ENCODE assay signal across 1 cellular context in the genomic region with DNA sequence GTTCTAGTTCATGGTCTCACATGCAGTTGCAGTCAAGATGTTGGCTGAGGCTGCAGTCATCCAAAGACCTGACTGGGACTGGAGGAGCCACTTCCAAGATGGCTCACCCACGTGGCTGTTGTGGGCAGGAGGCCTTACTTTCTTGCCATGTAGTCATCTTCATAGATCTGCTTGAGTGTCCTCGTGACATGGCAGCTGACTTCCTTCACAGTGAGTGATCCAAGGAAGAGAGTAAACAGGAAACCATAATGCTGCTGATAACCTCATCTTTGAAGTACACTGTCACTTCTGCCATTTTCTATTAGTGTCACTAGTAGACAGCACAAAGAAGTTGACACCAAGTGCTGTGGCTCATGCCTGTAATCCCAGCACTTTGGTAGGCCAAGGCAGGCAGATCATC.
TF ChIP-seq lines count a peak whose summit lies in the region.

No MANE protein-coding gene starts in this region.

TF ChIP-seq in K562, 482 proteins besides CTCF, POLR2A, EP300 and RAD21 (continued from another document and continues in another):
- no peak for TF ChIP-seq ZNF830 (CRISPR knock-in tag; IDR thresholded peaks at IDR 0.05)
- TF ChIP-seq HIVEP1 (CRISPR knock-in tag; IDR thresholded peaks at IDR 0.05): no peak
- TF ChIP-seq TGIF2 (CRISPR knock-in tag; IDR thresholded peaks at IDR 0.05): no peak
- TF ChIP-seq HOMEZ (CRISPR knock-in tag; IDR thresholded peaks at IDR 0.05): no peak
- TF ChIP-seq NCOA1 (IDR thresholded peaks at IDR 0.05; ENCODE audit: low read depth): no peak
- TF ChIP-seq DEAF1 (CRISPR knock-in tag; IDR thresholded peaks at IDR 0.05): no peak
- TF ChIP-seq, protein P1, sequence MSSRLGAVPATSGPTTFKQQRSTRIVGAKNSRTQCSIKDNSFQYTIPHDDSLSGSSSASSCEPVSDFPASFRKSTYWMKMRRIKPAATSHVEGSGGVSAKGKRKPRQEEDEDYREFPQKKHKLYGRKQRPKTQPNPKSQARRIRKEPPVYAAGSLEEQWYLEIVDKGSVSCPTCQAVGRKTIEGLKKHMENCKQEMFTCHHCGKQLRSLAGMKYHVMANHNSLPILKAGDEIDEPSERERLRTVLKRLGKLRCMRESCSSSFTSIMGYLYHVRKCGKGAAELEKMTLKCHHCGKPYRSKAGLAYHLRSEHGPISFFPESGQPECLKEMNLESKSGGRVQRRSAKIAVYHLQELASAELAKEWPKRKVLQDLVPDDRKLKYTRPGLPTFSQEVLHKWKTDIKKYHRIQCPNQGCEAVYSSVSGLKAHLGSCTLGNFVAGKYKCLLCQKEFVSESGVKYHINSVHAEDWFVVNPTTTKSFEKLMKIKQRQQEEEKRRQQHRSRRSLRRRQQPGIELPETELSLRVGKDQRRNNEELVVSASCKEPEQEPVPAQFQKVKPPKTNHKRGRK (tag; IDR thresholded peaks at IDR 0.05): no peak
- peak in 1 of 2 experiments; percentile 30; a peak in 1 of 4 replicates for TF ChIP-seq MAZ (CRISPR knock-in tag; conservative IDR thresholded peaks at IDR 0.05 in 1 of 2, IDR thresholded peaks at IDR 0.05 in 1 of 2)
- no peak for TF ChIP-seq OTX1 (CRISPR knock-in tag; IDR thresholded peaks at IDR 0.05)
- TF ChIP-seq TRIM28 (IDR thresholded peaks at IDR 0.05): no peak
- TF ChIP-seq MAFG (tag; conservative IDR thresholded peaks at IDR 0.05): no peak
- no peak for TF ChIP-seq RFX7 (CRISPR knock-in tag; IDR thresholded peaks at IDR 0.05)
- peak; percentile 92 for TF ChIP-seq ZNF589 (CRISPR knock-in tag; IDR thresholded peaks at IDR 0.05; ENCODE audit: low read depth)
- no peak for TF ChIP-seq BMI1 (IDR thresholded peaks at IDR 0.05; ENCODE audit: low read length)
- no peak for TF ChIP-seq PATZ1 (CRISPR knock-in tag; IDR thresholded peaks at IDR 0.05; ENCODE audit: borderline replicate concordance)
- TF ChIP-seq, protein P2, sequence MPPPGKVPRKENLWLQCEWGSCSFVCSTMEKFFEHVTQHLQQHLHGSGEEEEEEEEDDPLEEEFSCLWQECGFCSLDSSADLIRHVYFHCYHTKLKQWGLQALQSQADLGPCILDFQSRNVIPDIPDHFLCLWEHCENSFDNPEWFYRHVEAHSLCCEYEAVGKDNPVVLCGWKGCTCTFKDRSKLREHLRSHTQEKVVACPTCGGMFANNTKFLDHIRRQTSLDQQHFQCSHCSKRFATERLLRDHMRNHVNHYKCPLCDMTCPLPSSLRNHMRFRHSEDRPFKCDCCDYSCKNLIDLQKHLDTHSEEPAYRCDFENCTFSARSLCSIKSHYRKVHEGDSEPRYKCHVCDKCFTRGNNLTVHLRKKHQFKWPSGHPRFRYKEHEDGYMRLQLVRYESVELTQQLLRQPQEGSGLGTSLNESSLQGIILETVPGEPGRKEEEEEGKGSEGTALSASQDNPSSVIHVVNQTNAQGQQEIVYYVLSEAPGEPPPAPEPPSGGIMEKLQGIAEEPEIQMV (tag; conservative IDR thresholded peaks at IDR 0.05; ENCODE audit: low read depth): peak; percentile 57
- no peak for TF ChIP-seq ZNF780A (CRISPR knock-in tag; IDR thresholded peaks at IDR 0.05)
- TF ChIP-seq MYC (IDR thresholded peaks at IDR 0.05; ENCODE audit: low read depth, low read length): no peak
- no peak for TF ChIP-seq MYC (CRISPR knock-in tag; IDR thresholded peaks at IDR 0.05; ENCODE audit: borderline replicate concordance, low read depth)
- TF ChIP-seq, protein P3, sequence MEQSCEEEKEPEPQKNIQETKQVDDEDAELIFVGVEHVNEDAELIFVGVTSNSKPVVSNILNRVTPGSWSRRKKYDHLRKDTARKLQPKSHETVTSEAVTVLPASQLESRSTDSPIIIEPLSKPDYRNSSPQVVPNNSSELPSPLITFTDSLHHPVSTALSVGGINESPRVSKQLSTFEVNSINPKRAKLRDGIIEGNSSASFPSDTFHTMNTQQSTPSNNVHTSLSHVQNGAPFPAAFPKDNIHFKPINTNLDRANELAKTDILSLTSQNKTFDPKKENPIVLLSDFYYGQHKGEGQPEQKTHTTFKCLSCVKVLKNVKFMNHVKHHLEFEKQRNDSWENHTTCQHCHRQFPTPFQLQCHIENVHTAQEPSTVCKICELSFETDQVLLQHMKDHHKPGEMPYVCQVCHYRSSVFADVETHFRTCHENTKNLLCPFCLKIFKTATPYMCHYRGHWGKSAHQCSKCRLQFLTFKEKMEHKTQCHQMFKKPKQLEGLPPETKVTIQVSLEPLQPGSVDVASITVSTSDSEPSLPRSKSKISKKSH (CRISPR knock-in tag; IDR thresholded peaks at IDR 0.05): no peak
- TF ChIP-seq ZHX1 (conservative IDR thresholded peaks at IDR 0.05; ENCODE audit: low read length): no peak
- TF ChIP-seq CCAR2 (IDR thresholded peaks at IDR 0.05; ENCODE audit: low read depth, low read length): no peak
- TF ChIP-seq PTTG1 (tag; IDR thresholded peaks at IDR 0.05; ENCODE audit: low read depth): no peak; the same call in none of the 2 replicates
- TF ChIP-seq MEF2A (IDR thresholded peaks at IDR 0.05; ENCODE audit: control insufficient read depth, low read depth, low read length): no peak
- TF ChIP-seq ZNF436 (CRISPR knock-in tag; IDR thresholded peaks at IDR 0.05): no peak
- no peak for TF ChIP-seq ZNF695 (CRISPR knock-in tag; IDR thresholded peaks at IDR 0.05)
- TF ChIP-seq SRSF9 (IDR thresholded peaks at IDR 0.05; ENCODE audit: borderline replicate concordance, low read depth, low read length): no peak
- no peak for TF ChIP-seq SP1 (CRISPR knock-in tag; IDR thresholded peaks at IDR 0.05)
- peak; percentile 88 for TF ChIP-seq ZNF644 (tag; IDR thresholded peaks at IDR 0.05; ENCODE audit: low read depth)
- peak; percentile 71 for TF ChIP-seq RAD51 (IDR thresholded peaks at IDR 0.05; ENCODE audit: borderline replicate concordance, low read depth)
- TF ChIP-seq HNRNPL (IDR thresholded peaks at IDR 0.05; ENCODE audit: low read depth, low read length): no peak
- TF ChIP-seq ARHGAP35 (IDR thresholded peaks at IDR 0.05; ENCODE audit: partially characterized antibody): no peak
- no peak for TF ChIP-seq RBM14 (IDR thresholded peaks at IDR 0.05; ENCODE audit: borderline replicate concordance, insufficient read depth, low read depth, low read length)
- peak; percentile 46 for TF ChIP-seq ZBTB12 (CRISPR knock-in tag; IDR thresholded peaks at IDR 0.05)
- TF ChIP-seq ESRRB (CRISPR knock-in tag; IDR thresholded peaks at IDR 0.05; ENCODE audit: borderline replicate concordance): no peak
- no peak for TF ChIP-seq LCOR (CRISPR knock-in tag; IDR thresholded peaks at IDR 0.05)
- no peak for TF ChIP-seq TAF1 (IDR thresholded peaks at IDR 0.05; ENCODE audit: control insufficient read depth, extremely low read depth, insufficient read depth, low read length, severe bottlenecking)
- TF ChIP-seq NFATC3 (IDR thresholded peaks at IDR 0.05): no peak
- no peak for TF ChIP-seq HMG20A (CRISPR knock-in tag; conservative IDR thresholded peaks at IDR 0.05)
- no peak for TF ChIP-seq PRPF4 (IDR thresholded peaks at IDR 0.05; ENCODE audit: insufficient read depth, low read depth, low read length, poor library complexity, severe bottlenecking)
- no peak for TF ChIP-seq SIRT6 (IDR thresholded peaks at IDR 0.05; ENCODE audit: low read depth, low read length)
- no peak for TF ChIP-seq NR2C1 (IDR thresholded peaks at IDR 0.05)
- peak; percentile 80 for TF ChIP-seq NR2C1 (tag; IDR thresholded peaks at IDR 0.05)
- peak; percentile 86 for TF ChIP-seq BACH1 (tag; IDR thresholded peaks at IDR 0.05)
- TF ChIP-seq, protein P4, sequence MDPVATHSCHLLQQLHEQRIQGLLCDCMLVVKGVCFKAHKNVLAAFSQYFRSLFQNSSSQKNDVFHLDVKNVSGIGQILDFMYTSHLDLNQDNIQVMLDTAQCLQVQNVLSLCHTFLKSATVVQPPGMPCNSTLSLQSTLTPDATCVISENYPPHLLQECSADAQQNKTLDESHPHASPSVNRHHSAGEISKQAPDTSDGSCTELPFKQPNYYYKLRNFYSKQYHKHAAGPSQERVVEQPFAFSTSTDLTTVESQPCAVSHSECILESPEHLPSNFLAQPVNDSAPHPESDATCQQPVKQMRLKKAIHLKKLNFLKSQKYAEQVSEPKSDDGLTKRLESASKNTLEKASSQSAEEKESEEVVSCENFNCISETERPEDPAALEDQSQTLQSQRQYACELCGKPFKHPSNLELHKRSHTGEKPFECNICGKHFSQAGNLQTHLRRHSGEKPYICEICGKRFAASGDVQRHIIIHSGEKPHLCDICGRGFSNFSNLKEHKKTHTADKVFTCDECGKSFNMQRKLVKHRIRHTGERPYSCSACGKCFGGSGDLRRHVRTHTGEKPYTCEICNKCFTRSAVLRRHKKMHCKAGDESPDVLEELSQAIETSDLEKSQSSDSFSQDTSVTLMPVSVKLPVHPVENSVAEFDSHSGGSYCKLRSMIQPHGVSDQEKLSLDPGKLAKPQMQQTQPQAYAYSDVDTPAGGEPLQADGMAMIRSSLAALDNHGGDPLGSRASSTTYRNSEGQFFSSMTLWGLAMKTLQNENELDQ (CRISPR knock-in tag; IDR thresholded peaks at IDR 0.05; ENCODE audit: borderline replicate concordance): no peak
- TF ChIP-seq HOXB6 (CRISPR knock-in tag; IDR thresholded peaks at IDR 0.05; ENCODE audit: borderline replicate concordance): no peak
- no peak for TF ChIP-seq ZNF224 (CRISPR knock-in tag; IDR thresholded peaks at IDR 0.05)
- TF ChIP-seq RBFOX2 (IDR thresholded peaks at IDR 0.05; ENCODE audit: low read depth, low read length): no peak
